Comparison of ENCODE assay signal across 8 cellular contexts in the genomic region with DNA sequence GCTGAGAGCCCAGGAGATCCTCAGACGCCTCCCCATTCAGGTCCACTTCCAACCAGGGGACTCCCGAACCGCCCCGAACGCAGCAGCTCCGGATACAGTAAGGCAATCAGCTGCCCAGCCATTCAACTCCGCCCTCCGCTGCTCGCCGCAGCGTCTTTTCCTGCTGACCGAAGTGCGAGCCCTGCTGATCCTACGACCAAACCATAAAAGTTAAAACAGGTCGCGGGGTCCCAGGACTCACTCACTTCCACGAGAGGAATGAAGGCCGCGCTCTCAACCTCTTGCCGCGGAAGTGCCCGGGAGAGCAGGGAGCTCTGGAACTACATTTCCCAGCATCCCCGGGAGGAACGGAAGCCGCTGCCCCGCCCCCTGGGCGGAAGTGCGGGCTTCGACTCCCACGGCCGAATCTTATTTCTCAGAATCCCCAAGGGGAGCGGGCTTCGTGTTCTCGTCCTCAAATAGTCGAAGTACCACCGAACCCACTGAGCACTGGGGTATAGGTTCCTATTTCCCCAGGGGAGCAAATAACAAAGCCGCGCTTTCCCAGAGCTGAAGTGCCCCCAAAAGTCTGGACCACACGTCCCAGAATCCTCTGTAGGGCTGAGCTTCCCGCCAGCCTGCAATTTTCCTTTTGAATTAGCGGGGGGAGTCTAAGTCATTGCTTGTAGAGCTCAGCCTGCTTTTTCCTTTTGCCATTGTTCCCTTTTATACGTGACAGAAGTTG. TPM values are rescaled to one million over a fixed set of nuclear protein-coding genes. Genes with fewer than 3 reads are reported as not detected.
DNase-seq lines count a peak whose midpoint lies in the region; ATAC-seq and TF ChIP-seq lines count a peak whose summit lies in the region.

A gene (minus strand): TSS at position 298 of the 724 bp plus-strand sequence. CDS start 13,097 bp downstream, outside the sequence.

- no peaks in the 10 kb centered on the region for H3K27me3 ChIP-seq in AG04450 (ENCODE audit: control insufficient read depth, insufficient read depth, low read length)

- TF ChIP-seq CTCF in AG04450 (IDR thresholded peaks at IDR 0.05; ENCODE audit: low read depth, low read length): no peak

- peak within 1 kb of the TSS; percentile 77 for H3K4me3 ChIP-seq in AG04450 (ENCODE audit: low read depth, low read length)

- POLR2A ChIA-PET in AG04450 (lab: Yijun Ruan, JAX): interaction anchor here (0.6 to 1.6 kb wide), 5 partner anchors 14 to 178 kb away, joined by 3 to 12 read pairs (median 3); a partner anchor contains a TSS

- peak; percentile 64 for TF ChIP-seq POLR2A in GM18951 (IDR thresholded peaks at IDR 0.05; ENCODE audit: extremely low read depth, insufficient read depth, insufficient read length)

- peak within 1 kb of the TSS; percentile 65 for H3K27ac ChIP-seq in AG04450 (ENCODE audit: low read depth, low read length)

- no peaks in the 10 kb centered on the region; the same call in 1 of the 2 replicates for H3K9me3 ChIP-seq in AG04450 (ENCODE audit: control insufficient read depth, insufficient read depth, low read length)

- in situ Hi-C loops in GM18951 (cut with MboI; ENCODE audit: low sequenced_read_pairs, unreplicated experiment): no loop called here

- peak; percentile 60 for DNase-seq in AG04450 (ENCODE audit: low read depth, low spot score)
- peak; percentile 88 for DNase-seq in NCI-H345 (lab: John Stamatoyannopoulos, UW)
- peak; percentile 70 to 82 (median 74) for DNase-seq in activated CD4-positive, CD25-positive, alpha-beta regulatory T cell (lab: John Stamatoyannopoulos, UW)
- DNase-seq in central memory CD4-positive, alpha-beta T cell: peak; percentile 83
- peak; percentile 97 for DNase-seq in inferior parietal cortex (ENCODE audit: extremely low spot score)
- DNase-seq in stimulated activated CD4-positive, alpha-beta T cell treated with anti-CD3 and anti-CD28 coated beads, Interleukin-12 subunit alpha, Interleukin-12 subunit beta, amount 100 ng/mL, for 24 hours (ENCODE audit: low read depth in 2 of 2): peak; percentile 74 to 84

- CTCF ChIA-PET in AG04450 (lab: Charles Lee): interaction anchor here (0.9 to 1.2 kb wide), 2 partner anchors 16 to 18 kb away, joined by 4 read pairs; a partner anchor contains a TSS

- peak; percentile 90 for ATAC-seq in HG03196 (IDR thresholded peaks at IDR 0.05; ENCODE audit: unreplicated experiment)

RNA-seq across cellular contexts. Expression of the gene that starts here (rescaled TPM):
- polyA plus RNA-seq in AG04450 (2011; rRNA removed): 12.0 and 16.1 TPM in 2 replicates
- polyA minus RNA-seq in AG04450 (2011; rRNA and poly(A)+ RNA removed): 17.1 and 22.2 TPM in 2 replicates

Comparison
In these comparisons a context has a peak if more than half of its experiments do, and no peak if none do; other contexts are left out.
1. Peak in every context shown above with its lines: DNase-seq, ATAC-seq, H3K4me3 ChIP-seq and H3K27ac ChIP-seq.